ENCODE assay signal across 19 cellular contexts in genomic region chr18:22550861-22551260, GRCh38.
DNase-seq lines count a peak whose midpoint lies in the region; ATAC-seq and TF ChIP-seq lines count a peak whose summit lies in the region.
"Had no signal": no experiment of that assay in that cellular context is flagged by ENCODE, and none has a peak within 500 bp of the region (broad histone marks: within the 10 kb centered on the region; RNA-seq: fewer than 3 reads in every experiment).

No MANE protein-coding gene starts in this region.

- H3K27me3 Mint-ChIP-seq in Calu3 (ENCODE audit: unreplicated experiment) = no peaks in the 10 kb centered on the region

- intact Hi-C loops in Calu3 (cut with micrococcal nuclease; ENCODE audit: unreplicated experiment) = loop anchor here (1.0 to 2.0 kb wide), 2 partner anchors 85 to 204 kb away; no protein-coding TSS in a partner anchor
- intact Hi-C loops in head of caudate nucleus (cut with DNase I) = no loop called here

- peaks cover 4% of the 10 kb centered on the region for H3F3A ChIP-seq in smooth muscle cell (ENCODE audit: low read depth)

- H3K4me1 Mint-ChIP-seq in Calu3 (ENCODE audit: low read depth, unreplicated experiment) = peaks cover 8% of the 10 kb centered on the region
- H3K4me1 Mint-ChIP-seq: CD4-positive, alpha-beta memory T cell had no signal

- H3K9me3 ChIP-seq in SJSA1 (replicated peaks) (no peaks in the 10 kb centered on the region), smooth muscle cell (replicated peaks; ENCODE audit: low read depth) (no peaks in the 10 kb centered on the region)
- H3K9me3 ChIP-seq: BE2C had no signal

- H3K27me3 ChIP-seq in SJSA1 (replicated peaks) (no peaks in the 10 kb centered on the region), smooth muscle cell (ENCODE audit: low read depth) (no peaks in the 10 kb centered on the region)
- H3K27me3 ChIP-seq: BE2C had no signal

- no peak for TF ChIP-seq CTCF in Calu3 (IDR thresholded peaks at IDR 0.05; ENCODE audit: unreplicated experiment)
- no peak for TF ChIP-seq CTCF in coronary artery (IDR thresholded peaks at IDR 0.05)
- TF ChIP-seq CTCF in smooth muscle cell (IDR thresholded peaks at IDR 0.05; ENCODE audit: borderline replicate concordance, insufficient read depth, poor library complexity, severe bottlenecking) = no peak

- no peaks in the 10 kb centered on the region for H3K79me2 ChIP-seq in smooth muscle cell (ENCODE audit: low read depth)

- H3K27ac Mint-ChIP-seq in Calu3 (ENCODE audit: unreplicated experiment) = no peak overlapping the region
- H3K27ac Mint-ChIP-seq: CD4-positive, alpha-beta memory T cell had no signal

- DNase-seq in Calu3 (no peak), SJSA1 (ENCODE audit: low read depth in 1 of 2, low spot score in 2 of 2) (peak in 1 of 2 experiments; percentile 40), coronary artery (ENCODE audit: low spot score) (no peak), smooth muscle cell (lab: John Stamatoyannopoulos, UW; ENCODE audit: unreplicated experiment) (no peak), head of caudate nucleus (no peak), NCI-H2029 treated with DMSO at 0.1 percent for 48 hours (lab: John Stamatoyannopoulos, UW) (no peak)
- DNase-seq: ACHN; BE2C; CD4-positive, alpha-beta memory T cell; DND-41; GDM1; GOT3; Karpas-422; NCI-H1417; NCI-H2029; NCI-H510A; SHP77 treated with DMSO at 0.1 percent for 48 hours had no signal

- H3K9me3 Mint-ChIP-seq in Calu3 (ENCODE audit: low read depth, unreplicated experiment) = no peaks in the 10 kb centered on the region

- no peak overlapping the region for H3K9ac ChIP-seq in smooth muscle cell (ENCODE audit: low read depth)

- H3K4me1 ChIP-seq in SJSA1 (replicated peaks) (peaks cover 43% of the 10 kb centered on the region), smooth muscle cell (ENCODE audit: low read depth) (peaks cover 3% of the 10 kb centered on the region)
- H3K4me1 ChIP-seq: BE2C had no signal

- no peak for ATAC-seq in GM19023 (IDR thresholded peaks at IDR 0.05; ENCODE audit: unreplicated experiment)

- H3K4me2 ChIP-seq in smooth muscle cell = peak overlapping the region; percentile 13

- no peaks in the 10 kb centered on the region for H3K36me3 ChIP-seq in SJSA1
- H3K36me3 ChIP-seq in smooth muscle cell (ENCODE audit: low read depth) = no peaks in the 10 kb centered on the region
- H3K36me3 ChIP-seq: BE2C had no signal

- WGBS in smooth muscle cell (ENCODE audit: low lambda C conversion rate) = 92% methylated on average over 1 of the region's 1 CpG

- CTCF ChIA-PET in Calu3 (lab: Charles Lee) = no interaction called here

- H2AFZ ChIP-seq in smooth muscle cell (ENCODE audit: low read depth) = no peak overlapping the region

- TSS peak; percentile 90 for BruUV-seq in Calu3 (replicated peaks; lab: Mats Ljungman, UMichigan)

- H3K27ac ChIP-seq in SJSA1 (peak overlapping the region; percentile 86), coronary artery (peak overlapping the region; percentile 50 to 55), smooth muscle cell (ENCODE audit: low read depth) (peak overlapping the region; percentile 84)
- H3K27ac ChIP-seq: HL-60 had no signal

- H3K4me3 ChIP-seq in SJSA1 (no peak overlapping the region), coronary artery (no peak overlapping the region), smooth muscle cell (no peak overlapping the region)

- no peaks in the 10 kb centered on the region for H4K20me1 ChIP-seq in smooth muscle cell (ENCODE audit: low read depth)

- H3K4me3 Mint-ChIP-seq in Calu3 (ENCODE audit: low read depth, unreplicated experiment) = no peak overlapping the region
- H3K4me3 Mint-ChIP-seq: CD4-positive, alpha-beta memory T cell had no signal

- H3K36me3 Mint-ChIP-seq in Calu3 (ENCODE audit: insufficient read depth, unreplicated experiment) = no peaks in the 10 kb centered on the region
- H3K36me3 Mint-ChIP-seq: CD4-positive, alpha-beta memory T cell had no signal
